ENCODE assay signal across 29 cellular contexts in the genomic region with DNA sequence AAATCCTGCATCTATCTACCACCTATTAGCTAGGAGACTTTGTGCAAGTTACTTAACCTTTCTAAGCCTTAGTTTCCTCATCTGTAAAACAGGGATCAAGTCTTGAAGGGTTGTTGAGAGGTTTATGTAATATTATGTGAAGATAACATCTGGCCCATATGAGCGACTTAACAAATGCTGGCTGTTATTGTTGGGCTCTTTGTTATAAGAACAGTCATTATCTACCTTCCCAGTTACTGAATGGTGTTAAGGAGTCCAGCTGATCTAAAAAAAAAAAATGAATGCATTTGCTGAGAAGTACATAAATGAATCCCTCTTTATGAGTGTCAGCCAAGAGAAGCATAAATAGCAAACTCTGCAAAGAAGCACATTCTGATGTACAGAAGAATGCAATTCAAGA.
"Had no signal": no experiment of that assay in that cellular context is flagged by ENCODE, and none has a peak within 500 bp of the region (broad histone marks: within the 10 kb centered on the region; RNA-seq: fewer than 3 reads in every experiment).

No MANE protein-coding gene starts in this region.

- DNase-seq: colonic mucosa; cortex of kidney; dermis blood vessel endothelial cell; dorsolateral prefrontal cortex; effector CD4-positive, alpha-beta T cell; effector CD8-positive, alpha-beta T cell; effector memory CD4-positive, alpha-beta T cell; effector memory CD8-positive, alpha-beta T cell; endodermal cell; erythroblast; esophagus squamous epithelium; foreskin fibroblast; foreskin keratinocyte; foreskin melanocyte; gastrocnemius medialis; glutamatergic neuron; head of caudate nucleus; heart left ventricle; heart right ventricle had no signal

- H3K4me1 ChIP-seq: colonic mucosa, gastrocnemius medialis, heart left ventricle, heart right ventricle had no signal

- H3K9me3 Mint-ChIP-seq: dendritic cell treated with granulocyte-macrophage colony-stimulating factor and Interleukin-4, amounts not matched to agents 40 ng/mL and 50 ng/mL, for 4 days; effector memory CD8-positive, alpha-beta T cell; endodermal cell had no signal

- H3K4me3 ChIP-seq: colonic mucosa, coronary artery, dorsolateral prefrontal cortex, esophagus muscularis mucosa, esophagus squamous epithelium, gastrocnemius medialis, gastroesophageal sphincter, heart left ventricle, heart right ventricle had no signal

- H3K27ac Mint-ChIP-seq: dendritic cell treated with granulocyte-macrophage colony-stimulating factor and Interleukin-4, amounts not matched to agents 40 ng/mL and 50 ng/mL, for 4 days; endodermal cell had no signal

- H3K27me3 ChIP-seq: colonic mucosa, dorsolateral prefrontal cortex, esophagus muscularis mucosa, esophagus squamous epithelium, foreskin keratinocyte, gastrocnemius medialis, gastroesophageal sphincter, heart left ventricle, heart right ventricle had no signal

- FAIRE-seq: colon, endometrium, endothelial cell of umbilical vein, frontal cortex had no signal

- H3K4me3 Mint-ChIP-seq: dendritic cell treated with granulocyte-macrophage colony-stimulating factor and Interleukin-4, amounts not matched to agents 40 ng/mL and 50 ng/mL, for 4 days; effector memory CD8-positive, alpha-beta T cell; endodermal cell had no signal

- H3K9me3 ChIP-seq: colonic mucosa, esophagus muscularis mucosa, esophagus squamous epithelium, gastrocnemius medialis, gastroesophageal sphincter, heart left ventricle, heart right ventricle had no signal

- ATAC-seq: effector memory CD8-positive, alpha-beta T cell; esophagus mucosa; foreskin keratinocyte; gastrocnemius medialis; gastroesophageal sphincter; heart left ventricle; heart right ventricle had no signal

- H3K27ac ChIP-seq: colonic mucosa, coronary artery, dorsolateral prefrontal cortex, epithelial cell of prostate, esophagus muscularis mucosa, esophagus squamous epithelium, foreskin keratinocyte, gastrocnemius medialis, gastroesophageal sphincter, heart left ventricle, heart right ventricle had no signal

- H3K27me3 Mint-ChIP-seq: effector memory CD8-positive, alpha-beta T cell had no signal

- H3K36me3 ChIP-seq: colonic mucosa, esophagus muscularis mucosa, esophagus squamous epithelium, gastrocnemius medialis, gastroesophageal sphincter, heart left ventricle, heart right ventricle had no signal
